Comparison of ENCODE assay signal across 9 cellular contexts in genomic region chr4:14912426-14912825, GRCh38.
"Had no signal": no experiment of that assay in that cellular context is flagged by ENCODE, and none has a peak within 500 bp of the region (broad histone marks: within the 10 kb centered on the region; RNA-seq: fewer than 3 reads in every experiment).

No MANE protein-coding gene starts in this region.

- H3K4me1 ChIP-seq: HAP-1 had no signal

- H3K36me3 ChIP-seq: HAP-1 had no signal

- H3K4me3 ChIP-seq: GM23248, GM23338, HAP-1 had no signal

- ATAC-seq: GM23338, HCT116 had no signal

- H3K4me2 ChIP-seq: GM23338 had no signal

- H2AFZ ChIP-seq: GM23248, GM23338 had no signal

- H3K27ac ChIP-seq: GM23248 had no signal

- H3K9me3 ChIP-seq: HAP-1 had no signal

- DNase-seq: GM23248, GOT3, H7, H9, HCEC 1CT, HFFc6 had no signal

- H3K9ac ChIP-seq: GM23248 had no signal
